In genomic region chr1:55059302-55060132, GRCh38 we compare ENCODE assay signal across 21 cellular contexts. TPM values are rescaled to one million over a fixed set of nuclear protein-coding genes. Genes with fewer than 3 reads are reported as not detected.
DNase-seq lines count a peak whose midpoint lies in the region; ATAC-seq and TF ChIP-seq lines count a peak whose summit lies in the region.
"Had no signal": no experiment of that assay in that cellular context is flagged by ENCODE, and none has a peak within 500 bp of the region (broad histone marks: within the 10 kb centered on the region; RNA-seq: fewer than 3 reads in every experiment).

No MANE protein-coding gene starts in this region.

- H3K27me3 ChIP-seq in mesenchymal stem cell (ENCODE audit: control insufficient read depth in 1 of 2, insufficient read depth in 1 of 2, low read length in 2 of 2): peaks cover 0 to 7% of the 10 kb centered on the region in 2 experiments
- H3K27me3 ChIP-seq: BE2C had no signal

- H3K23ac ChIP-seq in mesenchymal stem cell (ENCODE audit: low read length in 2 of 2): no peak overlapping the region

- peaks cover 18% of the 10 kb centered on the region for H3K4me1 ChIP-seq in mesenchymal stem cell (ENCODE audit: control insufficient read depth, insufficient read depth, low read depth, low read length)

- H3K9me3 ChIP-seq in mesenchymal stem cell (ENCODE audit: control insufficient read depth, low read length): no peaks in the 10 kb centered on the region
- H3K9me3 ChIP-seq: BE2C had no signal

- H3K4me3 ChIP-seq in coronary artery: no peak overlapping the region
- H3K4me3 ChIP-seq in mesenchymal stem cell (ENCODE audit: insufficient read depth in 1 of 2, low read depth in 1 of 2, low read length in 2 of 2): no peak overlapping the region
- H3K4me3 ChIP-seq: PC-9 had no signal

- H2BK15ac ChIP-seq in mesenchymal stem cell (ENCODE audit: low read depth, poor library complexity, severe bottlenecking): no peak overlapping the region

- peak in 1 of 2 donors; percentile 39 for DNase-seq in activated naive CD4-positive, alpha-beta T cell treated with anti-CD3 and anti-CD28 coated beads, Interleukin-2, amount 50 U/mL, for 72 hours (ENCODE audit: low spot score in 2 of 2)
- DNase-seq in activated naive CD4-positive, alpha-beta T cell (lab: John Stamatoyannopoulos, UW): no peak
- DNase-seq in coronary artery (ENCODE audit: low spot score) (peak; percentile 55), mesenchymal stem cell (no peak), germinal center (ENCODE audit: low spot score) (no peak)
- DNase-seq: BE2C, DMS53, EL, GF-D8, HCEC 1CT, KG1, NCI-H1092, NCI-H1436, NCI-H1930, NCI-H226, NCI-H748 treated with DMSO at 0.1 percent for 48 hours, PC-9, RPMI8226 had no signal

- no peak for TF ChIP-seq CTCF in coronary artery (IDR thresholded peaks at IDR 0.05)

- H2BK5ac ChIP-seq in mesenchymal stem cell (ENCODE audit: low read depth, low read length, poor library complexity, severe bottlenecking): no peak overlapping the region

- H3K27ac Mint-ChIP-seq in activated naive CD4-positive, alpha-beta T cell treated with anti-CD3 and anti-CD28 coated beads, Interleukin-2, amount 50 U/mL, for 72 hours: peak overlapping the region; percentile 57 to 61

- H2AK5ac ChIP-seq in mesenchymal stem cell (ENCODE audit: low read length, severe bottlenecking): no peak overlapping the region

- no peak overlapping the region for H3K9ac ChIP-seq in mesenchymal stem cell (ENCODE audit: low read length)

- H3K4me2 ChIP-seq in mesenchymal stem cell (ENCODE audit: low read length, poor library complexity, severe bottlenecking): no peak overlapping the region
- H3K4me2 ChIP-seq: PC-9 had no signal

- H3K79me1 ChIP-seq in mesenchymal stem cell (replicated peaks; ENCODE audit: low read length, poor library complexity, severe bottlenecking): no peaks in the 10 kb centered on the region

- H3K36me3 ChIP-seq in mesenchymal stem cell (ENCODE audit: control insufficient read depth in 1 of 2, insufficient read depth in 2 of 2, low read depth in 1 of 2, low read length in 2 of 2): peaks cover 0 to 5% of the 10 kb centered on the region in 2 experiments
- H3K36me3 ChIP-seq: BE2C had no signal

- no peak overlapping the region for H3K4ac ChIP-seq in mesenchymal stem cell (ENCODE audit: low read depth in 1 of 2, low read length in 2 of 2)

- no peak overlapping the region for H4K8ac ChIP-seq in mesenchymal stem cell (ENCODE audit: low read length)

- no peak overlapping the region for H2BK120ac ChIP-seq in mesenchymal stem cell (ENCODE audit: low read depth, low read length)

- no peak overlapping the region for H3K14ac ChIP-seq in mesenchymal stem cell (ENCODE audit: low read length in 2 of 2)

- no peak overlapping the region for H4K91ac ChIP-seq in mesenchymal stem cell (ENCODE audit: low read length)

- no peaks in the 10 kb centered on the region for H3K9me3 Mint-ChIP-seq in activated naive CD4-positive, alpha-beta T cell treated with anti-CD3 and anti-CD28 coated beads, Interleukin-2, amount 50 U/mL, for 72 hours

- 86% methylated on average over 14 of the region's 14 CpGs for WGBS in mesenchymal stem cell

- H3K27ac ChIP-seq in coronary artery (no peak overlapping the region), mesenchymal stem cell (ENCODE audit: low read length, poor library complexity, severe bottlenecking) (no peak overlapping the region)
- H3K27ac ChIP-seq: PC-9 had no signal

- H2AFZ ChIP-seq in mesenchymal stem cell (ENCODE audit: low read depth, low read length): peak overlapping the region; percentile 15
- H2AFZ ChIP-seq: PC-9 had no signal

- H3K36me3 Mint-ChIP-seq in activated naive CD4-positive, alpha-beta T cell treated with anti-CD3 and anti-CD28 coated beads, Interleukin-2, amount 50 U/mL, for 72 hours: no peaks in the 10 kb centered on the region

- no peak for ATAC-seq in activated naive CD4-positive, alpha-beta T cell treated with anti-CD3 and anti-CD28 coated beads, Interleukin-2, amount 50 U/mL, for 72 hours
- no peak for ATAC-seq in GM18861 (IDR thresholded peaks at IDR 0.05; ENCODE audit: unreplicated experiment)
- no peak for ATAC-seq in HG03378 (IDR thresholded peaks at IDR 0.05; ENCODE audit: unreplicated experiment)
- ATAC-seq: SK-N-SH treated with all-trans-retinoic acid at 6 μM for 48 hours had no signal

- no peak overlapping the region for H3K18ac ChIP-seq in mesenchymal stem cell (ENCODE audit: low read depth in 1 of 2, low read length in 2 of 2)

- no peak overlapping the region for H2BK12ac ChIP-seq in mesenchymal stem cell (ENCODE audit: low read length in 2 of 2)

RNA-seq across cellular contexts. Expression of gene PCSK9, which starts 20.2 kb away (rescaled TPM):
- total RNA-seq in activated naive CD4-positive, alpha-beta T cell treated with anti-CD3 and anti-CD28 coated beads, Interleukin-2, amount 50 U/mL, for 72 hours: not detected
- polyA plus RNA-seq in mesenchymal stem cell (2013, experiment 1 of 2): 3.1 TPM
- 3.1 TPM for polyA plus RNA-seq in mesenchymal stem cell (2013, experiment 2 of 2)
